Comparison of ENCODE assay signal across 17 cellular contexts in genomic region chr4:77797239-77797638, GRCh38. TPM values are rescaled to one million over a fixed set of nuclear protein-coding genes. Genes with fewer than 3 reads are reported as not detected.
DNase-seq lines count a peak whose midpoint lies in the region; FAIRE-seq and TF ChIP-seq lines count a peak whose summit lies in the region.
"Had no signal": no experiment of that assay in that cellular context is flagged by ENCODE, and none has a peak within 500 bp of the region (broad histone marks: within the 10 kb centered on the region; RNA-seq: fewer than 3 reads in every experiment).

No MANE protein-coding gene starts in this region.

- H2AFZ ChIP-seq in astrocyte (ENCODE audit: low read depth, low read length) (no peak overlapping the region), keratinocyte (ENCODE audit: control insufficient read depth, low read length) (no peak overlapping the region), OCI-LY7 (ENCODE audit: low read length) (no peak overlapping the region)

- H3K36me3 ChIP-seq in breast epithelium (no peaks in the 10 kb centered on the region), astrocyte (ENCODE audit: insufficient read depth, low read length) (no peaks in the 10 kb centered on the region), keratinocyte (ENCODE audit: control insufficient read depth in 2 of 2, extremely low read depth in 1 of 2, insufficient read depth in 2 of 2, low read length in 2 of 2) (no peaks in the 10 kb centered on the region), OCI-LY7 (ENCODE audit: insufficient read depth, low read length) (peaks cover 53% of the 10 kb centered on the region), WERI-Rb-1 (no peaks in the 10 kb centered on the region)
- H3K36me3 ChIP-seq: lower lobe of right lung had no signal

- H3K9me2 ChIP-seq in OCI-LY7 (ENCODE audit: insufficient read depth, low read length): no peaks in the 10 kb centered on the region

- H3K27me3 ChIP-seq in breast epithelium (no peaks in the 10 kb centered on the region), astrocyte (ENCODE audit: insufficient read depth, low read length) (no peaks in the 10 kb centered on the region), keratinocyte (ENCODE audit: control insufficient read depth, extremely low read depth, insufficient read depth, low read length) (no peaks in the 10 kb centered on the region), WERI-Rb-1 (ENCODE audit: insufficient read depth, low read depth, severe bottlenecking) (no peaks in the 10 kb centered on the region)

- no peaks in the 10 kb centered on the region for H3K9me1 ChIP-seq in keratinocyte (ENCODE audit: control insufficient read depth, extremely low read depth, insufficient read depth, low read length)

- no peaks in the 10 kb centered on the region for H3K27me3 Mint-ChIP-seq in MCF 10A (ENCODE audit: insufficient read depth, unreplicated experiment)
- no peaks in the 10 kb centered on the region for H3K27me3 Mint-ChIP-seq in astrocyte (ENCODE audit: low read depth, unreplicated experiment)

- H3K4me2 ChIP-seq in astrocyte (ENCODE audit: low read length) (no peak overlapping the region), keratinocyte (ENCODE audit: control insufficient read depth, extremely low read depth, insufficient read depth, low read depth, low read length) (no peak overlapping the region), OCI-LY7 (ENCODE audit: low read length) (no peak overlapping the region)

- H3K79me2 ChIP-seq in astrocyte (ENCODE audit: insufficient read depth, low read length) (peaks cover 65% of the 10 kb centered on the region), keratinocyte (ENCODE audit: control insufficient read depth, insufficient read depth, low read length) (peaks cover 71% of the 10 kb centered on the region), OCI-LY7 (ENCODE audit: insufficient read depth, low read depth, low read length) (peaks cover 100% of the 10 kb centered on the region)

- no peak for FAIRE-seq in astrocyte (lab: Jason Lieb, UNC)
- peak; percentile 85 for FAIRE-seq in keratinocyte (lab: Jason Lieb, UNC)
- FAIRE-seq: D721Med had no signal

- H3K9ac ChIP-seq in astrocyte (ENCODE audit: low read length) (no peak overlapping the region), keratinocyte (ENCODE audit: control insufficient read depth, extremely low read depth, insufficient read depth, low read length) (no peak overlapping the region)

- no peak for TF ChIP-seq POLR2A in breast epithelium (IDR thresholded peaks at IDR 0.05)

- H3K4me1 Mint-ChIP-seq in MCF 10A (ENCODE audit: insufficient read depth, unreplicated experiment) (peaks cover 28% of the 10 kb centered on the region), astrocyte (ENCODE audit: low read depth, unreplicated experiment) (peaks cover 29% of the 10 kb centered on the region)

- intact Hi-C loops in MCF 10A (cut with micrococcal nuclease) (no loop called here), breast epithelium (cut with DNase I; ENCODE audit: low total_unique reads) (no loop called here), OCI-LY7 (cut with micrococcal nuclease; ENCODE audit: unreplicated experiment) (no loop called here)

- CTCF ChIA-PET in MCF 10A (lab: Yijun Ruan, JAX): no interaction called here
- CTCF ChIA-PET in OCI-LY7 (lab: Charles Lee; ENCODE audit: unreplicated experiment): no interaction called here

- TF ChIP-seq CTCF in MCF 10A (IDR thresholded peaks at IDR 0.05; ENCODE audit: unreplicated experiment) (no peak), breast epithelium (IDR thresholded peaks at IDR 0.05) (no peak), astrocyte (IDR thresholded peaks at IDR 0.05; ENCODE audit: insufficient read depth, low read depth, low read length) (no peak), keratinocyte (optimal IDR thresholded peaks at IDR 0.05 in 1 of 3, IDR thresholded peaks at IDR 0.05 in 1 of 3, conservative IDR thresholded peaks at IDR 0.05 in 1 of 3; ENCODE audit: extremely low read depth in 1 of 3, insufficient read depth in 2 of 3, low read length in 3 of 3) (no peak), OCI-LY7 (conservative IDR thresholded peaks at IDR 0.05; ENCODE audit: low read length) (no peak), WERI-Rb-1 (IDR thresholded peaks at IDR 0.05; ENCODE audit: low read depth, low read length) (no peak)

- peaks cover 0 to 11% of the 10 kb centered on the region in 2 donors for H3K4me1 ChIP-seq in breast epithelium
- no peaks in the 10 kb centered on the region for H3K4me1 ChIP-seq in astrocyte (ENCODE audit: insufficient read depth, low read length)
- peaks cover 15% of the 10 kb centered on the region for H3K4me1 ChIP-seq in keratinocyte (ENCODE audit: control insufficient read depth, extremely low read depth, insufficient read depth, low read length)
- H3K4me1 ChIP-seq in OCI-LY7 (ENCODE audit: insufficient read depth, low read length, poor library complexity, severe bottlenecking): peaks cover 19% of the 10 kb centered on the region

- H3K27ac Mint-ChIP-seq in MCF 10A (ENCODE audit: low read depth, unreplicated experiment): peak overlapping the region; percentile 53
- peak overlapping the region; percentile 88 for H3K27ac Mint-ChIP-seq in astrocyte (ENCODE audit: unreplicated experiment)

- H3K36me3 Mint-ChIP-seq in MCF 10A (ENCODE audit: insufficient read depth, unreplicated experiment) (peaks cover 4% of the 10 kb centered on the region), astrocyte (ENCODE audit: low read depth, unreplicated experiment) (no peaks in the 10 kb centered on the region)

- POLR2A ChIA-PET in MCF 10A (lab: Yijun Ruan, JAX) (no interaction called here), OCI-LY7 (lab: Charles Lee) (no interaction called here)

- H4K20me1 ChIP-seq in astrocyte (ENCODE audit: insufficient read depth, low read length): peaks cover 26% of the 10 kb centered on the region
- no peaks in the 10 kb centered on the region for H4K20me1 ChIP-seq in keratinocyte (ENCODE audit: control insufficient read depth, extremely low read depth, insufficient read depth, low read length)
- H4K20me1 ChIP-seq in OCI-LY7 (ENCODE audit: insufficient read depth, low read length): peaks cover 13% of the 10 kb centered on the region

- dilution Hi-C loops in keratinocyte (cut with MboI; ENCODE audit: extremely low pct_ligation_motif_present, low sequenced_read_pairs): no loop called here

- peak; percentile 76 for DNase-seq in MCF 10A (ENCODE audit: unreplicated experiment)
- DNase-seq in breast epithelium (ENCODE audit: low spot score in 2 of 2): no peak
- DNase-seq in astrocyte (ENCODE audit: low read depth): no peak
- DNase-seq in keratinocyte (ENCODE audit: low read depth, low spot score): no peak
- no peak for DNase-seq in OCI-LY7 (ENCODE audit: low spot score)
- no peak for DNase-seq in NOMO-1 (lab: John Stamatoyannopoulos, UW; ENCODE audit: unreplicated experiment in 2 of 2)
- no peak for DNase-seq in SKM-1 (lab: John Stamatoyannopoulos, UW; ENCODE audit: unreplicated experiment)
- DNase-seq in WERI-Rb-1: no peak
- DNase-seq: activated CD4-positive, CD25-positive, alpha-beta regulatory T cell; activated CD8-positive, alpha-beta memory T cell treated with anti-CD3 and anti-CD28 coated beads, Interleukin-2, amount 50 U/mL, for 48 hours; KG1; lower lobe of right lung; NCI-H1694 treated with DMSO at 0.1 percent for 48 hours; NCI-H510A; right cardiac atrium had no signal

- H3K4me3 Mint-ChIP-seq in MCF 10A (ENCODE audit: unreplicated experiment) (no peak overlapping the region), astrocyte (ENCODE audit: unreplicated experiment) (no peak overlapping the region)

- BruUV-seq in MCF 10A (replicated peaks; lab: Mats Ljungman, UMichigan) (no TSS peak), OCI-LY7 (replicated peaks; lab: Mats Ljungman, UMichigan) (no TSS peak)

- H3K4me3 ChIP-seq in breast epithelium (no peak overlapping the region), astrocyte (ENCODE audit: insufficient read depth, low read depth, low read length) (no peak overlapping the region), keratinocyte (ENCODE audit: control insufficient read depth in 2 of 3, extremely low read depth in 1 of 3, insufficient read depth in 2 of 3, low read depth in 1 of 3, low read length in 3 of 3) (no peak overlapping the region), OCI-LY7 (ENCODE audit: low read depth, low read length, poor library complexity, severe bottlenecking) (no peak overlapping the region), WERI-Rb-1 (ENCODE audit: low read depth, low read length) (no peak overlapping the region)
- H3K4me3 ChIP-seq: coronary artery, lower lobe of right lung had no signal

- H3K9me3 Mint-ChIP-seq in MCF 10A (ENCODE audit: unreplicated experiment) (peaks cover 7% of the 10 kb centered on the region), astrocyte (ENCODE audit: unreplicated experiment) (no peaks in the 10 kb centered on the region)

- H3K9me3 ChIP-seq in breast epithelium (no peaks in the 10 kb centered on the region), astrocyte (ENCODE audit: insufficient read depth, low read depth, low read length) (no peaks in the 10 kb centered on the region), keratinocyte (ENCODE audit: control insufficient read depth, low read depth, low read length) (no peaks in the 10 kb centered on the region), OCI-LY7 (ENCODE audit: low read length) (peaks cover 23% of the 10 kb centered on the region; the same call in 1 of the 2 replicates), WERI-Rb-1 (ENCODE audit: severe bottlenecking) (no peaks in the 10 kb centered on the region)

- H3K27ac ChIP-seq in breast epithelium: no peak overlapping the region
- no peak overlapping the region for H3K27ac ChIP-seq in astrocyte (ENCODE audit: low read depth, low read length)
- no peak overlapping the region for H3K27ac ChIP-seq in keratinocyte (ENCODE audit: control insufficient read depth, insufficient read depth, low read length)
- no peak overlapping the region for H3K27ac ChIP-seq in OCI-LY7 (ENCODE audit: low read depth, low read length, poor library complexity, severe bottlenecking)
- no peak overlapping the region for H3K27ac ChIP-seq in WERI-Rb-1
- H3K27ac ChIP-seq: coronary artery, lower lobe of right lung had no signal

RNA-seq across cellular contexts. Expression of gene CNOT6L, which starts 21.9 kb away (rescaled TPM):
- total RNA-seq in MCF 10A (2022): 45.8 and 47.3 TPM in 2 replicates
- 10 to 100 TPM; 22.4 to 53.1 (median 39.0) TPM for total RNA-seq in breast epithelium
- 33.4 and 34.0 TPM in 2 replicates for total RNA-seq in astrocyte
- 6.5 to 12.0 TPM (median 9.5 TPM) in 3 replicates for polyA plus RNA-seq in keratinocyte
- 15.3 TPM for polyA plus RNA-seq in keratinocyte (2011; ENCODE audit: low read depth)
- polyA plus RNA-seq in keratinocyte (2011; cell fraction: cytosol; rRNA removed): 5.9 and 11.9 TPM in 2 replicates
- polyA plus RNA-seq in keratinocyte (2011; cell fraction: nucleus; rRNA removed): 9.5 and 11.4 TPM in 2 replicates
- 10.7 and 14.2 TPM in 2 replicates for polyA plus RNA-seq in keratinocyte (2012; ENCODE audit: low replicate concordance)
- 21.6 to 49.1 TPM (median 22.3 TPM) in 3 replicates for polyA minus RNA-seq in keratinocyte
- 8.2 TPM for polyA minus RNA-seq in keratinocyte (2011; cell fraction: cytosol; rRNA and poly(A)+ RNA removed)
- polyA minus RNA-seq in keratinocyte (2011; cell fraction: nucleus; rRNA and poly(A)+ RNA removed): 11.7 and 27.5 TPM in 2 replicates
- 17.3 and 21.4 TPM in 2 replicates for total RNA-seq in OCI-LY7 (2014; rRNA removed; shearing (Covaris generic))
- total RNA-seq in OCI-LY7 (2022): 112 and 122 TPM in 2 replicates
